ENCODE assay signal across 14 cellular contexts in the genomic region with DNA sequence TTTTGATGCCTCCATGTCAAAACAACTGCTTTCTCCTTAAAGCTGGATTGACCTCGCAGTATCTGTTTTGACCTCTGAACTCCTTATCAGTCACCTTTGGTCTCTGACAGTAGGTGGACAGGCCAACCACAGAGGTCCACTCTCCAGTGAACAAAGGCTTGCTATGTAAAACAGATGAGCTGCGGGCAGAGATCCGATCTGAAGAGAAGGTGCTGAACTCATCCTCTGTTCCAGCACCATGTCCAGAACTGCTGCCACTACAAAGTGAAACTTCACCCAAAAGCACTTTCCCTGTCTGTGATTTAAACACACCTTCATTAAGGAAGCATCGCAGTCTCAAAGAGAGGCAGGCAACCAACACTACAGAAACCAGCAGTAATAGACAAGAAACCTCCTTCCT.
A peak's percentile ranks its signal among the peaks of the same experiment; 100 is the strongest.
DNase-seq lines count a peak whose midpoint lies in the region; ATAC-seq, FAIRE-seq and TF ChIP-seq lines count a peak whose summit lies in the region.
"Had no signal": no experiment of that assay in that cellular context is flagged by ENCODE, and none has a peak within 500 bp of the region (broad histone marks: within the 10 kb centered on the region; RNA-seq: fewer than 3 reads in every experiment).

No MANE protein-coding gene starts in this region.

- no peak overlapping the region for H3K4me3 Mint-ChIP-seq in type B pancreatic cell
- H3K4me3 Mint-ChIP-seq: activated CD4-positive, alpha-beta T cell treated with anti-CD3 and anti-CD28 coated beads, Interleukin-2, amount 10 ng/mL, durations not matched to agents 24 days and 14 days had no signal

- H3K27ac Mint-ChIP-seq in type B pancreatic cell = no peak overlapping the region
- H3K27ac Mint-ChIP-seq: activated CD4-positive, alpha-beta T cell treated with anti-CD3 and anti-CD28 coated beads, Interleukin-2, amount 10 ng/mL, durations not matched to agents 24 days and 14 days had no signal

- no peak for FAIRE-seq in small intestine (lab: Jason Lieb, UNC)

- H3K9me3 ChIP-seq in mesodermal cell (ENCODE audit: control insufficient read depth, low read length) = no peaks in the 10 kb centered on the region
- H3K9me3 ChIP-seq in small intestine (ENCODE audit: control insufficient read depth, low read depth) = no peaks in the 10 kb centered on the region

- no peaks in the 10 kb centered on the region for H3K27me3 Mint-ChIP-seq in type B pancreatic cell
- H3K27me3 Mint-ChIP-seq: activated CD4-positive, alpha-beta T cell treated with anti-CD3 and anti-CD28 coated beads, Interleukin-2, amount 10 ng/mL, durations not matched to agents 24 days and 14 days had no signal

- peak overlapping the region; percentile 13 for H3K27ac ChIP-seq in mesodermal cell (ENCODE audit: low read depth, low read length, severe bottlenecking)
- peak overlapping the region in 1 of 2 donors; percentile 32 for H3K27ac ChIP-seq in small intestine (ENCODE audit: low read depth in 1 of 2, low read length in 1 of 2)
- H3K27ac ChIP-seq: HL-60, skin epidermis had no signal

- ATAC-seq in Right ventricle myocardium superior (ENCODE audit: poor library complexity) = peak; percentile 21
- ATAC-seq in Right ventricle myocardium inferior = no peak
- ATAC-seq: esophagus mucosa had no signal

- H3K36me3 Mint-ChIP-seq in type B pancreatic cell = no peaks in the 10 kb centered on the region

- H3K4me1 Mint-ChIP-seq in type B pancreatic cell (ENCODE audit: unreplicated experiment) = peaks cover 10% of the 10 kb centered on the region

- DNase-seq in Right ventricle myocardium superior (no peak), Right ventricle myocardium inferior (ENCODE audit: missing footprints) (no peak), ecto neural progenitor cell (ENCODE audit: low spot score) (peak; percentile 66), H4 (ENCODE audit: low spot score) (no peak), type B pancreatic cell (ENCODE audit: extremely low spot score, unreplicated experiment) (no peak), medulla oblongata (ENCODE audit: extremely low spot score) (no peak), small intestine (no peak)
- DNase-seq: activated CD4-positive, alpha-beta T cell treated with anti-CD3 and anti-CD28 coated beads, Interleukin-2, amount 10 ng/mL, durations not matched to agents 24 days and 14 days; activated gamma-delta T cell treated with Interleukin-2 at 50 U/mL for 16 hours; GOT3 had no signal

- no peaks in the 10 kb centered on the region for H3K27me3 ChIP-seq in small intestine (ENCODE audit: control insufficient read depth in 2 of 2, insufficient read depth in 2 of 2, low read length in 2 of 2)

- intact Hi-C loops in Right ventricle myocardium superior (cut with DNase I) = loop anchor here (10.0 kb wide), 1 partner anchor 45 kb away; no protein-coding TSS in a partner anchor
- intact Hi-C loops in Right ventricle myocardium inferior (cut with DNase I) = no loop called here

- H3K9me3 Mint-ChIP-seq in type B pancreatic cell = no peaks in the 10 kb centered on the region
- H3K9me3 Mint-ChIP-seq: activated CD4-positive, alpha-beta T cell treated with anti-CD3 and anti-CD28 coated beads, Interleukin-2, amount 10 ng/mL, durations not matched to agents 24 days and 14 days had no signal

- H3K36me3 ChIP-seq in mesodermal cell (ENCODE audit: control insufficient read depth, insufficient read depth, low read length) = peaks cover 4% of the 10 kb centered on the region
- H3K36me3 ChIP-seq in small intestine (ENCODE audit: control insufficient read depth in 2 of 2, insufficient read depth in 2 of 2, low read length in 2 of 2) = no peaks in the 10 kb centered on the region

- H3K4me3 ChIP-seq in mesodermal cell (ENCODE audit: extremely low read depth, insufficient read depth, low read length, poor library complexity, severe bottlenecking) = no peak overlapping the region
- no peak overlapping the region for H3K4me3 ChIP-seq in small intestine (ENCODE audit: low read depth in 1 of 2, low read length in 2 of 2)
- H3K4me3 ChIP-seq: skin epidermis had no signal

- no peak for TF ChIP-seq CTCF in type B pancreatic cell (conservative IDR thresholded peaks at IDR 0.05)

- H3K4me1 ChIP-seq in mesodermal cell (ENCODE audit: control insufficient read depth, insufficient read depth, low read length, poor library complexity, severe bottlenecking) (peaks cover 8% of the 10 kb centered on the region), small intestine (ENCODE audit: control insufficient read depth in 2 of 2, insufficient read depth in 1 of 2, low read depth in 1 of 2, low read length in 1 of 2) (peaks cover 2 to 8% of the 10 kb centered on the region in 2 donors)

- WGBS in mesodermal cell (ENCODE audit: insufficient coverage in 2 of 2), 2 experiments = 76 to 89% methylated on average over 3 to 4 of the region's 4 CpGs
- WGBS in small intestine, 3 donors = 38 to 61% (median 52%) methylated on average over 4 of the region's 4 CpGs
